In the genomic region with DNA sequence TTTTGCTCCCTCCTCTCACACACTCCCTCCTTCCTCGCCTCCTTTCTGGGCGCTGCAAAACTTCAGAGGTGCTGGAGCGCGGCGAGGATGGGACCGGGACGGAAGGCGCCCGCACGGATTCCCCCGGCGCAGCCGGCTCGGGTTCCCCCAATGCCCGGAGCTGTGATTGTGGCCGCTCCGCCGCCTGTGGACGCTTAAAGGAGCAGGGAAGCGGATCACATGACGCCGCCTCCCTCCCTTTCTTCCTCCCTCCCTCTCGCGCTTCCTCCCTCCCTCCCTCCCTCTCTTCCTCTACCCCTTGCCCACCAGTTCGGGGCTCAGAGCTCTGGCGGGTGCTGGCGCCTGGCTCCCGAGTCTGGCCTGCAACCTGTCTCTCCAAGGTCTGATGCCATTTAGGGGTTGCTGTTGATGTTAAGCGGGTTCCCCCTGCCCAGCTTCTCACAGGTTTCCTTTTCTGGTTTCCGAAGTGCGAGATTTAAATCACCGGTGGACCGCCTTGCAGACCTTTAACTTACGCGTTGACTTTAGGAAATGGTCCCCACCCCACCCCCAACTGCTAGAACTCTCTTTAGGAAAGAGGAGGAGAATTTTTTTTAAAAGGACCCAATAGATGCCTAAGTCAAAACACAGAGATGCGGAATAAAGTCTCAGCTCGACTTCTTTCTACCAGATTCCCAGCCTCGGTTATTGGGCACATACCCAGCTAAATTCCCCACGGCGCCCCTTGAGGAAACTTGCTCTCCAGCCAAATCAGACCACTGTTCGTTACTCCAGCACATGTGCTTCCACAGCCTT, we compare ENCODE assay signal across 8 cellular contexts. TPM values are rescaled to one million over a fixed set of nuclear protein-coding genes. Genes with fewer than 3 reads are reported as not detected.
DNase-seq lines count a peak whose midpoint lies in the region; ATAC-seq and TF ChIP-seq lines count a peak whose summit lies in the region.

Gene WLS, minus strand, starts transcription at position 170 of the 795 bp plus-strand sequence. CDS start 224 bp downstream, outside the sequence.

- H3K36me3 ChIP-seq in spleen (no peaks in the 10 kb centered on the region), OCI-LY7 (ENCODE audit: insufficient read depth, low read length) (no peaks in the 10 kb centered on the region)

- WGBS in spleen, 5 donors: 1 to 2% (median 1%) methylated on average over 39 to 41 of the region's 41 CpGs

- H3K9me3 ChIP-seq in spleen: no peaks in the 10 kb centered on the region
- no peaks in the 10 kb centered on the region for H3K9me3 ChIP-seq in OCI-LY7 (ENCODE audit: low read length)

- peaks cover 0 to 58% (median 19%) of the 10 kb centered on the region in 6 donors for H3K4me1 ChIP-seq in spleen
- no peaks in the 10 kb centered on the region for H3K4me1 ChIP-seq in OCI-LY7 (ENCODE audit: insufficient read depth, low read length, poor library complexity, severe bottlenecking)

- peak within 1 kb of the TSS; percentile 62 to 65 for H3K4me3 Mint-ChIP-seq in activated T-cell treated with anti-CD3 and anti-CD28 coated beads, Interleukin-2, amount 50 U/mL, for 72 hours

- BruUV-seq in OCI-LY7 (replicated peaks; lab: Mats Ljungman, UMichigan): no TSS peak

- peaks cover 0 to 66% (median 11%) of the 10 kb centered on the region in 7 donors for H3K27me3 ChIP-seq in spleen (replicated peaks in 1 of 7)

- peak in 1 of 3 donors; percentile 41 for TF ChIP-seq POLR2A in spleen (IDR thresholded peaks at IDR 0.05)

- TF ChIP-seq CTCF in spleen (IDR thresholded peaks at IDR 0.05 in 8 of 11, conservative IDR thresholded peaks at IDR 0.05 in 3 of 11) (peak in 1 of 11 experiments; percentile 9), OCI-LY7 (conservative IDR thresholded peaks at IDR 0.05; ENCODE audit: low read length) (no peak)

- H3K27ac ChIP-seq in spleen (peak within 1 kb of the TSS in 7 of 8 donors; percentile 58 to 85 (median 75)), OCI-LY7 (ENCODE audit: low read depth, low read length, poor library complexity, severe bottlenecking) (no peak within 1 kb of the TSS)

- H3K36me3 Mint-ChIP-seq in activated T-cell treated with anti-CD3 and anti-CD28 coated beads, Interleukin-2, amount 50 U/mL, for 72 hours (ENCODE audit: insufficient read depth in 2 of 2): no peaks in the 10 kb centered on the region

- no peaks in the 10 kb centered on the region for H3K9me3 Mint-ChIP-seq in activated T-cell treated with anti-CD3 and anti-CD28 coated beads, Interleukin-2, amount 50 U/mL, for 72 hours

- peaks cover 46% of the 10 kb centered on the region for H3K27me3 Mint-ChIP-seq in activated T-cell treated with anti-CD3 and anti-CD28 coated beads, Interleukin-2, amount 50 U/mL, for 72 hours (ENCODE audit: low read depth)

- CTCF ChIA-PET in OCI-LY7 (lab: Charles Lee; ENCODE audit: unreplicated experiment): interaction anchor here (0.6 kb wide), 1 partner anchor 308 kb away, joined by 8 read pairs; no protein-coding TSS in a partner anchor

- H3K9me2 ChIP-seq in OCI-LY7 (ENCODE audit: insufficient read depth, low read length): no peaks in the 10 kb centered on the region

- no peaks in the 10 kb centered on the region for H3K4me1 Mint-ChIP-seq in activated T-cell treated with anti-CD3 and anti-CD28 coated beads, Interleukin-2, amount 50 U/mL, for 72 hours (ENCODE audit: low read depth)

- no peak within 1 kb of the TSS for H3K27ac Mint-ChIP-seq in activated T-cell treated with anti-CD3 and anti-CD28 coated beads, Interleukin-2, amount 50 U/mL, for 72 hours

- H3K4me2 ChIP-seq in OCI-LY7 (ENCODE audit: low read length): no peak within 1 kb of the TSS

- intact Hi-C loops in spleen (cut with DNase I; ENCODE audit: low total_unique reads) (no loop called here), OCI-LY7 (cut with micrococcal nuclease; ENCODE audit: unreplicated experiment) (no loop called here)

- H3K4me3 ChIP-seq in spleen (peak within 1 kb of the TSS; percentile 42 to 76 (median 58)), OCI-LY7 (ENCODE audit: low read depth, low read length, poor library complexity, severe bottlenecking) (no peak within 1 kb of the TSS)

- DNase-seq in activated T-cell treated with anti-CD3 and anti-CD28 coated beads, Interleukin-2, amount 50 U/mL, for 72 hours: no peak
- DNase-seq in activated T-cell treated with anti-CD3 and anti-CD28 coated beads for 4 hours (no peak), NCI-H748 treated with DMSO at 0.1 percent for 48 hours (lab: John Stamatoyannopoulos, UW) (peak; percentile 48), dedifferentiated amniotic fluid mesenchymal stem cell (ENCODE audit: extremely low spot score) (peak; percentile 75), kidney tubule cell (ENCODE audit: low spot score) (peak; percentile 76), spleen (peak; percentile 87), DMS79 treated with DMSO at 0.1 percent for 48 hours (lab: John Stamatoyannopoulos, UW) (no peak), OCI-LY7 (ENCODE audit: low spot score) (no peak)

- ATAC-seq in activated T-cell treated with anti-CD3 and anti-CD28 coated beads, Interleukin-2, amount 50 U/mL, for 72 hours (replicated peaks in 1 of 2): no peak

- no peak within 1 kb of the TSS for H2AFZ ChIP-seq in OCI-LY7 (ENCODE audit: low read length)

- no peaks in the 10 kb centered on the region for H4K20me1 ChIP-seq in OCI-LY7 (ENCODE audit: insufficient read depth, low read length)

- H3K79me2 ChIP-seq in OCI-LY7 (ENCODE audit: insufficient read depth, low read depth, low read length): no peaks in the 10 kb centered on the region

- POLR2A ChIA-PET in OCI-LY7 (lab: Charles Lee): interaction anchor here (0.7 kb wide), 2 partner anchors 308 to 352 kb away, joined by 3 to 6 read pairs; no protein-coding TSS in a partner anchor

RNA-seq across cellular contexts. Expression of gene WLS, which starts in this region (rescaled TPM):
- total RNA-seq in activated T-cell treated with anti-CD3 and anti-CD28 coated beads, Interleukin-2, amount 50 U/mL, for 72 hours: not detected
- total RNA-seq in spleen: 10 to 100 TPM; 31.6 to 67.2 (median 61.7) TPM
- polyA plus RNA-seq in spleen: 1 to 10 TPM; 5.6 to 9.3 (median 8.8) TPM
- total RNA-seq in OCI-LY7 (2014; rRNA removed; shearing (Covaris generic)): not detected in 2 replicates
- total RNA-seq in OCI-LY7 (2022): 0.31 TPM in 1 of 2 replicates, not detected in the other

Comparison
In these comparisons a context has a peak if more than half of its experiments do, and no peak if none do; other contexts are left out.
1. RNA of gene WLS (total RNA-seq): 31.6 to 67.2 TPM in spleen; 0.31 TPM in OCI-LY7 and not detected in activated T-cell treated with anti-CD3 and anti-CD28 coated beads, Interleukin-2, amount 50 U/mL, for 72 hours; every median in the first group is over 10 times any median in the second.
2. DNase-seq: peak in NCI-H748 treated with DMSO at 0.1 percent for 48 hours (single experiment), dedifferentiated amniotic fluid mesenchymal stem cell (single experiment), kidney tubule cell (single experiment) and spleen (single experiment); none in activated T-cell treated with anti-CD3 and anti-CD28 coated beads, Interleukin-2, amount 50 U/mL, for 72 hours (0 of 2), activated T-cell treated with anti-CD3 and anti-CD28 coated beads for 4 hours (single experiment), DMS79 treated with DMSO at 0.1 percent for 48 hours (single experiment) and OCI-LY7 (single experiment).